Comparison of ENCODE assay signal across 9 cellular contexts in genomic region chr6:141988954-141989705, GRCh38.
DNase-seq lines count a peak whose midpoint lies in the region; ATAC-seq lines count a peak whose summit lies in the region.
"Had no signal": no experiment of that assay in that cellular context is flagged by ENCODE, and none has a peak within 500 bp of the region (broad histone marks: within the 10 kb centered on the region; RNA-seq: fewer than 3 reads in every experiment).

No MANE protein-coding gene starts in this region.

- H3K4me1 Mint-ChIP-seq in activated T-cell treated with anti-CD3 and anti-CD28 coated beads, Interleukin-2, amount 50 U/mL, for 72 hours (ENCODE audit: low read depth), result no peaks in the 10 kb centered on the region

- peaks cover 5% of the 10 kb centered on the region for H3K27me3 Mint-ChIP-seq in activated T-cell treated with anti-CD3 and anti-CD28 coated beads, Interleukin-2, amount 50 U/mL, for 72 hours (ENCODE audit: low read depth)

- H3K27ac Mint-ChIP-seq in activated T-cell treated with anti-CD3 and anti-CD28 coated beads, Interleukin-2, amount 50 U/mL, for 72 hours, result no peak overlapping the region
- H3K27ac Mint-ChIP-seq: activated naive CD8-positive, alpha-beta T cell had no signal

- ATAC-seq in GM19025 (IDR thresholded peaks at IDR 0.05; ENCODE audit: low read depth, unreplicated experiment) (peak; percentile 68), HG03103 (IDR thresholded peaks at IDR 0.05; ENCODE audit: low read depth, unreplicated experiment) (peak; percentile 79)
- ATAC-seq in activated T-cell treated with anti-CD3 and anti-CD28 coated beads, Interleukin-2, amount 50 U/mL, for 72 hours (replicated peaks in 1 of 2), result peak; percentile 37 to 60

- peak; percentile 74 for DNase-seq in DMS53 (lab: John Stamatoyannopoulos, UW)
- DNase-seq in NCI-H345 (lab: John Stamatoyannopoulos, UW), result peak; percentile 39
- peak; percentile 19 to 35 for DNase-seq in activated T-cell treated with anti-CD3 and anti-CD28 coated beads, Interleukin-2, amount 50 U/mL, for 72 hours
- peak; percentile 36 for DNase-seq in hepatic stellate cell (ENCODE audit: low spot score)
- DNase-seq in stimulated activated CD4-positive, alpha-beta T cell treated with anti-CD3 and anti-CD28 coated beads, Interleukin-2, amount 100 ng/mL, for 48 hours, result peak; percentile 23 to 26
- no peak for DNase-seq in activated gamma-delta T cell treated with Interleukin-2 at 50 U/mL for 16 hours

- H3K36me3 Mint-ChIP-seq in activated T-cell treated with anti-CD3 and anti-CD28 coated beads, Interleukin-2, amount 50 U/mL, for 72 hours (ENCODE audit: insufficient read depth in 2 of 2), result no peaks in the 10 kb centered on the region
- H3K36me3 Mint-ChIP-seq: activated naive CD8-positive, alpha-beta T cell had no signal

- no peak overlapping the region for H3K4me3 Mint-ChIP-seq in activated T-cell treated with anti-CD3 and anti-CD28 coated beads, Interleukin-2, amount 50 U/mL, for 72 hours
- H3K4me3 Mint-ChIP-seq: activated naive CD8-positive, alpha-beta T cell had no signal

- peaks cover 0 to 3% of the 10 kb centered on the region in 2 donors for H3K9me3 Mint-ChIP-seq in activated T-cell treated with anti-CD3 and anti-CD28 coated beads, Interleukin-2, amount 50 U/mL, for 72 hours
